In genomic region chr22:21606775-21607174, GRCh38 we compare ENCODE assay signal across 25 cellular contexts. TPM values are rescaled to one million over a fixed set of nuclear protein-coding genes. Genes with fewer than 3 reads are reported as not detected.
DNase-seq lines count a peak whose midpoint lies in the region; ATAC-seq and TF ChIP-seq lines count a peak whose summit lies in the region.
"Had no signal": no experiment of that assay in that cellular context is flagged by ENCODE, and none has a peak within 500 bp of the region (broad histone marks: within the 10 kb centered on the region; RNA-seq: fewer than 3 reads in every experiment).

No MANE protein-coding gene starts in this region.

- ATAC-seq in natural killer cell treated with Interleukin-12 subunit alpha and Interleukin-12 subunit beta and Interleukin-15 and Interleukin-18, amount 100 ng/mL, for 72 hours: peak; percentile 70 to 84
- no peak for ATAC-seq in natural killer cell
- ATAC-seq in HG03432 (IDR thresholded peaks at IDR 0.05; ENCODE audit: unreplicated experiment): no peak
- no peak for ATAC-seq in GM18519 (IDR thresholded peaks at IDR 0.05; ENCODE audit: low FRiP score, unreplicated experiment)
- no peak for ATAC-seq in HG03095 (IDR thresholded peaks at IDR 0.05; ENCODE audit: unreplicated experiment)
- ATAC-seq: activated CD8-positive, alpha-beta memory T cell treated with anti-CD3 and anti-CD28 coated beads, Interleukin-2, amount 10 ng/mL, durations not matched to agents 7 days and 5 days; body of pancreas had no signal

- H3K4me1 Mint-ChIP-seq in natural killer cell treated with Interleukin-12 subunit alpha and Interleukin-12 subunit beta and Interleukin-15 and Interleukin-18, amount 100 ng/mL, for 72 hours (ENCODE audit: low read depth in 2 of 2): peaks cover 50 to 57% of the 10 kb centered on the region in 2 donors
- peaks cover 38 to 57% of the 10 kb centered on the region in 2 donors for H3K4me1 Mint-ChIP-seq in natural killer cell

- no peak for TF ChIP-seq CTCF in natural killer cell (IDR thresholded peaks at IDR 0.05)

- intact Hi-C loops in natural killer cell (cut with micrococcal nuclease): no loop called here

- no peaks in the 10 kb centered on the region for H3K27me3 Mint-ChIP-seq in natural killer cell treated with Interleukin-12 subunit alpha and Interleukin-12 subunit beta and Interleukin-15 and Interleukin-18, amount 100 ng/mL, for 72 hours
- H3K27me3 Mint-ChIP-seq in natural killer cell (ENCODE audit: low read depth in 2 of 2): no peaks in the 10 kb centered on the region
- H3K27me3 Mint-ChIP-seq: activated CD8-positive, alpha-beta memory T cell treated with anti-CD3 and anti-CD28 coated beads, Interleukin-2, amount 10 ng/mL, durations not matched to agents 7 days and 5 days had no signal

- no peak for DNase-seq in natural killer cell treated with Interleukin-12 subunit alpha and Interleukin-12 subunit beta and Interleukin-15 and Interleukin-18, amount 100 ng/mL, for 72 hours (ENCODE audit: low spot score)
- no peak for DNase-seq in natural killer cell
- DNase-seq in RPMI7951 (ENCODE audit: low read depth): peak; percentile 86
- DNase-seq in glomerular visceral epithelial cell (ENCODE audit: extremely low spot score): peak; percentile 30
- no peak for DNase-seq in NCI-H2171 treated with DMSO at 0.1 percent for 48 hours (lab: John Stamatoyannopoulos, UW)
- DNase-seq: activated CD4-positive, alpha-beta T cell treated with anti-CD3 and anti-CD28 coated beads for 48 hours; activated CD8-positive, alpha-beta memory T cell treated with anti-CD3 and anti-CD28 coated beads, Interleukin-2, amount 10 ng/mL, durations not matched to agents 7 days and 5 days; body of pancreas; colonic mucosa; H7; left cardiac atrium; NCI-H1092 treated with DMSO at 0.1 percent for 48 hours; NCI-H2029; NCI-H345; NCI-H774; OCI-M1; retina; stimulated activated CD4-positive, alpha-beta T cell treated with anti-CD3 and anti-CD28 coated beads, Interleukin-4, amount 100 ng/mL, for 24 hours; T-helper 1 cell; upper lobe of left lung had no signal

- H3K27ac Mint-ChIP-seq in natural killer cell treated with Interleukin-12 subunit alpha and Interleukin-12 subunit beta and Interleukin-15 and Interleukin-18, amount 100 ng/mL, for 72 hours: peak overlapping the region; percentile 31 to 62
- peak overlapping the region in 1 of 2 donors; percentile 56 for H3K27ac Mint-ChIP-seq in natural killer cell

- peaks cover 4% of the 10 kb centered on the region for H3K36me3 Mint-ChIP-seq in natural killer cell treated with Interleukin-12 subunit alpha and Interleukin-12 subunit beta and Interleukin-15 and Interleukin-18, amount 100 ng/mL, for 72 hours
- H3K36me3 Mint-ChIP-seq in natural killer cell: no peaks in the 10 kb centered on the region

- no peaks in the 10 kb centered on the region for H3K9me3 Mint-ChIP-seq in natural killer cell treated with Interleukin-12 subunit alpha and Interleukin-12 subunit beta and Interleukin-15 and Interleukin-18, amount 100 ng/mL, for 72 hours
- no peaks in the 10 kb centered on the region for H3K9me3 Mint-ChIP-seq in natural killer cell

- H3K4me3 Mint-ChIP-seq in natural killer cell treated with Interleukin-12 subunit alpha and Interleukin-12 subunit beta and Interleukin-15 and Interleukin-18, amount 100 ng/mL, for 72 hours: peak overlapping the region; percentile 34
- no peak overlapping the region for H3K4me3 Mint-ChIP-seq in natural killer cell
- H3K4me3 Mint-ChIP-seq: activated CD8-positive, alpha-beta memory T cell treated with anti-CD3 and anti-CD28 coated beads, Interleukin-2, amount 10 ng/mL, durations not matched to agents 7 days and 5 days had no signal

RNA-seq across cellular contexts. Expression of gene YDJC, which starts 23.0 kb away (rescaled TPM):
- total RNA-seq in natural killer cell treated with Interleukin-12 subunit alpha and Interleukin-12 subunit beta and Interleukin-15 and Interleukin-18, amount 100 ng/mL, for 72 hours: 10 to 100 TPM; 43.1 to 68.6 TPM
- 10 to 100 TPM; 20.5 to 24.4 (median 21.6) TPM for total RNA-seq in natural killer cell
- 10.8 and 14.7 TPM in 2 replicates for total RNA-seq in RPMI7951 (2014; rRNA removed; shearing (Covaris generic))

RNA-seq across cellular contexts. Expression of gene CCDC116, which starts 25.8 kb away (rescaled TPM):
- 1 to 10 TPM; 2.0 to 2.5 TPM for total RNA-seq in natural killer cell treated with Interleukin-12 subunit alpha and Interleukin-12 subunit beta and Interleukin-15 and Interleukin-18, amount 100 ng/mL, for 72 hours
- under 1 TPM in 1 of 3 donors, not detected in 2; 0.43 TPM for total RNA-seq in natural killer cell
- 0.10 and 0.36 TPM in 2 replicates for total RNA-seq in RPMI7951 (2014; rRNA removed; shearing (Covaris generic))
- total RNA-seq: G401 had no signal

RNA-seq across cellular contexts. Expression of gene SDF2L1, which starts 35.3 kb away (rescaled TPM):
- total RNA-seq in natural killer cell treated with Interleukin-12 subunit alpha and Interleukin-12 subunit beta and Interleukin-15 and Interleukin-18, amount 100 ng/mL, for 72 hours: 100 to 1,000 TPM; 102 to 127 TPM
- total RNA-seq in natural killer cell: 10 to 100 TPM; 38.3 to 55.8 (median 40.3) TPM
- total RNA-seq in RPMI7951 (2014; rRNA removed; shearing (Covaris generic)): 34.7 and 74.5 TPM in 2 replicates

RNA-seq across cellular contexts. Expression of gene UBE2L3, which starts 39.3 kb away (rescaled TPM):
- 100 to 1,000 TPM in 1 of 2 donors, 10 to 100 TPM in 1; 86.3 to 114 TPM for total RNA-seq in natural killer cell treated with Interleukin-12 subunit alpha and Interleukin-12 subunit beta and Interleukin-15 and Interleukin-18, amount 100 ng/mL, for 72 hours
- total RNA-seq in natural killer cell: 10 to 100 TPM; 30.7 to 39.8 (median 39.7) TPM
- total RNA-seq in RPMI7951 (2014; rRNA removed; shearing (Covaris generic)): 68.4 and 91.2 TPM in 2 replicates

RNA-seq across cellular contexts. Expression of gene RIMBP3C, which starts 55.5 kb away (rescaled TPM):
- 1 to 10 TPM in 1 of 2 donors, under 1 TPM in 1; 0.50 to 1.4 TPM for total RNA-seq in natural killer cell treated with Interleukin-12 subunit alpha and Interleukin-12 subunit beta and Interleukin-15 and Interleukin-18, amount 100 ng/mL, for 72 hours
- total RNA-seq in natural killer cell: 1 to 10 TPM in 1 of 3 donors, under 1 TPM in 2; 0.35 to 1.0 (median 0.38) TPM
- total RNA-seq in RPMI7951 (2014; rRNA removed; shearing (Covaris generic)): 0.20 TPM in 1 of 2 replicates, not detected in the other
- total RNA-seq: glomerular endothelial cell had no signal

Comparison
In these comparisons a context has a peak if more than half of its experiments do, and no peak if none do; other contexts are left out.
1. ATAC-seq: peak in natural killer cell treated with Interleukin-12 subunit alpha and Interleukin-12 subunit beta and Interleukin-15 and Interleukin-18, amount 100 ng/mL, for 72 hours (2 of 2); none in natural killer cell (0 of 3), HG03432 (single experiment), GM18519 (single experiment) and HG03095 (single experiment).
2. DNase-seq: peak in RPMI7951 (single experiment) and glomerular visceral epithelial cell (single experiment); none in natural killer cell treated with Interleukin-12 subunit alpha and Interleukin-12 subunit beta and Interleukin-15 and Interleukin-18, amount 100 ng/mL, for 72 hours (single experiment), natural killer cell (single experiment) and NCI-H2171 treated with DMSO at 0.1 percent for 48 hours (single experiment).